ENCODE assay signal across 14 cellular contexts in genomic region chr2:241612156-241613017, GRCh38. TPM values are rescaled to one million over a fixed set of nuclear protein-coding genes. Genes with fewer than 3 reads are reported as not detected.
DNase-seq lines count a peak whose midpoint lies in the region; ATAC-seq and TF ChIP-seq lines count a peak whose summit lies in the region.
"Had no signal": no experiment of that assay in that cellular context is flagged by ENCODE, and none has a peak within 500 bp of the region (broad histone marks: within the 10 kb centered on the region; RNA-seq: fewer than 3 reads in every experiment).

No MANE protein-coding gene starts in this region.

- H3K4me1 ChIP-seq in cardiac muscle cell (ENCODE audit: low read depth) (peaks cover 6% of the 10 kb centered on the region), upper lobe of left lung (peaks cover 13 to 46% (median 27%) of the 10 kb centered on the region in 4 donors)

- ATAC-seq in upper lobe of left lung (ENCODE audit: low FRiP score in 2 of 2) (no peak), HG02852 (IDR thresholded peaks at IDR 0.05; ENCODE audit: unreplicated experiment) (no peak), GM18511 (IDR thresholded peaks at IDR 0.05; ENCODE audit: unreplicated experiment) (no peak)
- ATAC-seq: left lobe of liver; stimulated activated memory B cell treated with anti-CD40 and anti-IgM and Interleukin-4, amounts not matched to agents 10 μg/mL and 1 μg/mL and 100 μg/mL, for 72 hours had no signal

- no peak overlapping the region for H3K4me3 Mint-ChIP-seq in glutamatergic neuron (ENCODE audit: unreplicated experiment)
- H3K4me3 Mint-ChIP-seq: stimulated activated memory B cell treated with anti-CD40 and anti-IgM and Interleukin-4, amounts not matched to agents 10 μg/mL and 1 μg/mL and 100 μg/mL, for 72 hours had no signal

- DNase-seq in cardiac muscle cell (ENCODE audit: low read depth in 1 of 2, low spot score in 1 of 2) (peak in 1 of 2 donors; percentile 7), cardiac septum (ENCODE audit: low spot score) (no peak), NCI-H69 (lab: John Stamatoyannopoulos, UW) (peak; percentile 57), glutamatergic neuron (no peak), upper lobe of left lung (no peak), lower leg skin (ENCODE audit: low spot score in 2 of 2) (no peak)
- DNase-seq: occipital lobe; SHP77; stimulated activated CD4-positive, alpha-beta T cell treated with anti-CD3 and anti-CD28 coated beads, Interleukin-1b, Interleukin-23, amount 100 ng/mL, for 48 hours had no signal

- H3K27me3 ChIP-seq in cardiac muscle cell: no peaks in the 10 kb centered on the region
- H3K27me3 ChIP-seq in upper lobe of left lung: no peaks in the 10 kb centered on the region
- H3K27me3 ChIP-seq: dorsolateral prefrontal cortex had no signal

- H3K27me3 Mint-ChIP-seq in glutamatergic neuron (ENCODE audit: unreplicated experiment): peaks cover 2% of the 10 kb centered on the region
- H3K27me3 Mint-ChIP-seq: stimulated activated memory B cell treated with anti-CD40 and anti-IgM and Interleukin-4, amounts not matched to agents 10 μg/mL and 1 μg/mL and 100 μg/mL, for 72 hours had no signal

- H3K4me3 ChIP-seq in cardiac muscle cell: no peak overlapping the region
- H3K4me3 ChIP-seq in upper lobe of left lung: no peak overlapping the region
- no peak overlapping the region for H3K4me3 ChIP-seq in lower leg skin (ENCODE audit: low read depth, poor library complexity, severe bottlenecking)
- H3K4me3 ChIP-seq: dorsolateral prefrontal cortex had no signal

- H3K9me3 ChIP-seq in cardiac muscle cell (ENCODE audit: low read depth) (no peaks in the 10 kb centered on the region), upper lobe of left lung (no peaks in the 10 kb centered on the region)

- H3K27ac Mint-ChIP-seq in glutamatergic neuron (ENCODE audit: unreplicated experiment): peak overlapping the region; percentile 70
- H3K27ac Mint-ChIP-seq: stimulated activated memory B cell treated with anti-CD40 and anti-IgM and Interleukin-4, amounts not matched to agents 10 μg/mL and 1 μg/mL and 100 μg/mL, for 72 hours had no signal

- H3K4me1 Mint-ChIP-seq in glutamatergic neuron (ENCODE audit: low read depth, unreplicated experiment): peaks cover 22% of the 10 kb centered on the region

- peaks cover 3% of the 10 kb centered on the region for H3K9me3 Mint-ChIP-seq in glutamatergic neuron (ENCODE audit: unreplicated experiment)
- H3K9me3 Mint-ChIP-seq: stimulated activated memory B cell treated with anti-CD40 and anti-IgM and Interleukin-4, amounts not matched to agents 10 μg/mL and 1 μg/mL and 100 μg/mL, for 72 hours had no signal

- 76 to 84% methylated on average over 20 of the region's 20 CpGs for WGBS in upper lobe of left lung, 2 donors
- WGBS in lower leg skin, 2 donors: 76 to 84% methylated on average over 20 of the region's 20 CpGs

- H3K36me3 ChIP-seq in cardiac muscle cell (no peaks in the 10 kb centered on the region), upper lobe of left lung (peaks cover 0 to 5% (median 0%) of the 10 kb centered on the region in 4 donors)

- TF ChIP-seq POLR2A in upper lobe of left lung (IDR thresholded peaks at IDR 0.05) (no peak), lower leg skin (IDR thresholded peaks at IDR 0.05) (no peak)

- H3K36me3 Mint-ChIP-seq in glutamatergic neuron (ENCODE audit: unreplicated experiment): no peaks in the 10 kb centered on the region

- TF ChIP-seq CTCF in cardiac muscle cell (IDR thresholded peaks at IDR 0.05; ENCODE audit: low read depth, low read length): no peak
- no peak for TF ChIP-seq CTCF in glutamatergic neuron (IDR thresholded peaks at IDR 0.05; ENCODE audit: partially characterized antibody, unreplicated experiment)
- no peak for TF ChIP-seq CTCF in upper lobe of left lung (IDR thresholded peaks at IDR 0.05)
- TF ChIP-seq CTCF in lower leg skin (IDR thresholded peaks at IDR 0.05): no peak

- no peak for TF ChIP-seq EP300 in upper lobe of left lung (IDR thresholded peaks at IDR 0.05)

- H3K27ac ChIP-seq in cardiac muscle cell: peak overlapping the region; percentile 20
- H3K27ac ChIP-seq in upper lobe of left lung: peak overlapping the region; percentile 4 to 62 (median 18)

- intact Hi-C loops in cardiac septum (cut with DNase I): loop anchor here (5.0 kb wide), 1 partner anchor 105 kb away; the partner anchor contains the start of gene STK25
- intact Hi-C loops in lower leg skin (cut with DNase I; ENCODE audit: low total_unique reads): no loop called here

RNA-seq across cellular contexts. Expression of gene THAP4, which starts 24.6 kb away (rescaled TPM):
- total RNA-seq in cardiac muscle cell: 93.0 and 101 TPM in 2 replicates
- polyA plus RNA-seq in cardiac muscle cell: 82.0 and 113 TPM in 2 replicates
- 73.2 TPM for total RNA-seq in cardiac septum
- total RNA-seq in glutamatergic neuron (ENCODE audit: unreplicated experiment): 32.4 TPM
- 10 to 100 TPM; 36.6 to 85.9 (median 48.1) TPM for total RNA-seq in upper lobe of left lung
- total RNA-seq in lower leg skin: 10 to 100 TPM; 52.4 to 60.7 (median 58.3) TPM

RNA-seq across cellular contexts. Expression of gene ATG4B, which starts 25.1 kb away (rescaled TPM):
- total RNA-seq in cardiac muscle cell (62.4 and 105 TPM in 2 replicates), cardiac septum (46.4 TPM), glutamatergic neuron (ENCODE audit: unreplicated experiment) (115 TPM), upper lobe of left lung (100 to 1,000 TPM in 1 of 6 donors, 10 to 100 TPM in 5; 53.1 to 213 (median 68.1) TPM), lower leg skin (10 to 100 TPM; 48.4 to 86.2 (median 63.3) TPM)
- polyA plus RNA-seq in cardiac muscle cell: 110 and 140 TPM in 2 replicates

RNA-seq across cellular contexts. Expression of gene BOK, which starts 53.8 kb away (rescaled TPM):
- total RNA-seq in cardiac muscle cell (45.8 and 47.5 TPM in 2 replicates), cardiac septum (4.5 TPM), glutamatergic neuron (ENCODE audit: unreplicated experiment) (13.8 TPM), upper lobe of left lung (100 to 1,000 TPM in 1 of 6 donors, 10 to 100 TPM in 5; 42.9 to 143 (median 61.3) TPM), lower leg skin (10 to 100 TPM; 44.2 to 59.9 (median 54.7) TPM)
- polyA plus RNA-seq in cardiac muscle cell: 27.2 and 32.2 TPM in 2 replicates
